35 cellular contexts compared by ENCODE assay signal in the genomic region with DNA sequence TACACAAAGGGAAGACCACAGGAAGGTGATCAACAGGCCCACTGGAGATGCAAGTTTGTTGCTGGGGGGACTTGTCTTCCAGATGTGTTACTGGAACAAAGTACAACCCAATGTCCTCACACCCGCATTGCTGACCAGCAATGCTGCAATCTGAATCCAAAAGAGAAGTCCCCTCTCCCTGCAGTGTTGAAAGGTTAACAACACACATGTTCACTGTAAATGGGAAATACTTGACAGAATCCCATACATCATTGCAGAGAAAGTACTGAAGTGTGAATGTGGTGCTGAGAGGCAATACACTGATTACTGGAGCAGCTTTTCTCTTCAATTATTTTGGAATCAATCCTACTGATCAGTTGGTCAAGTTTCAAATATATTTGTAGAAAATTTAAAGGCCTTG.
"Had no signal": no experiment of that assay in that cellular context is flagged by ENCODE, and none has a peak within 500 bp of the region (broad histone marks: within the 10 kb centered on the region; RNA-seq: fewer than 3 reads in every experiment).

No MANE protein-coding gene starts in this region.

- H3K9me3 ChIP-seq: MG63 had no signal

- H3K4me2 ChIP-seq: KMS-11 had no signal

- H3K27ac ChIP-seq: KMS-11 had no signal

- H3K9ac ChIP-seq: KMS-11 had no signal

- H3K27me3 ChIP-seq: MG63 had no signal

- DNase-seq: Karpas-422, Kasumi-1, MG63, MM.1S, MV-4-11, NCI-H1048, NCI-H1092, NCI-H1092 treated with DMSO at 0.1 percent for 48 hours, NCI-H1105, NCI-H1105 treated with DMSO at 0.1 percent for 48 hours, NCI-H1417, NCI-H1417 treated with DMSO at 0.1 percent for 48 hours, NCI-H1436, NCI-H1436 treated with DMSO at 0.1 percent for 48 hours, NCI-H1694, NCI-H1694 treated with DMSO at 0.1 percent for 48 hours, NCI-H187, NCI-H187 treated with DMSO at 0.1 percent for 48 hours, NCI-H1930, NCI-H2029, NCI-H2029 treated with DMSO at 0.1 percent for 48 hours, NCI-H2081, NCI-H2081 treated with DMSO at 0.1 percent for 48 hours, NCI-H2107, NCI-H2171, NCI-H2171 treated with DMSO at 0.1 percent for 48 hours, NCI-H2227 treated with DMSO at 0.1 percent for 48 hours, NCI-H226, NCI-H345, NCI-H446, NCI-H446 treated with DMSO at 0.1 percent for 48 hours, NCI-H510A, NCI-H510A treated with DMSO at 0.1 percent for 48 hours, NCI-H524 had no signal

- H3K36me3 ChIP-seq: MG63 had no signal

- H3K4me3 ChIP-seq: MG63 had no signal
